10 cellular contexts compared by ENCODE assay signal in genomic region chr11:9568161-9568853, GRCh38. TPM values are rescaled to one million over a fixed set of nuclear protein-coding genes. Genes with fewer than 3 reads are reported as not detected.
DNase-seq lines count a peak whose midpoint lies in the region; ATAC-seq and TF ChIP-seq lines count a peak whose summit lies in the region.
"Had no signal": no experiment of that assay in that cellular context is flagged by ENCODE, and none has a peak within 500 bp of the region (broad histone marks: within the 10 kb centered on the region; RNA-seq: fewer than 3 reads in every experiment).

No MANE protein-coding gene starts in this region.

- peaks cover 6 to 32% (median 21%) of the 10 kb centered on the region in 3 donors for H3K4me1 Mint-ChIP-seq in T-cell

- H3K4me1 ChIP-seq in gastroesophageal sphincter (peaks cover 17 to 66% (median 24%) of the 10 kb centered on the region in 3 donors), sigmoid colon (peaks cover 0 to 59% (median 48%) of the 10 kb centered on the region in 4 donors)

- H3K27ac ChIP-seq in gastroesophageal sphincter (peak overlapping the region; percentile 91 to 99 (median 96)), sigmoid colon (peak overlapping the region; percentile 86 to 99 (median 90))

- peak overlapping the region; percentile 45 to 81 for H3K27ac Mint-ChIP-seq in T-cell

- ATAC-seq in T-cell (replicated peaks in 1 of 4): no peak
- ATAC-seq in gastroesophageal sphincter: no peak
- ATAC-seq in GM18520 (IDR thresholded peaks at IDR 0.05; ENCODE audit: unreplicated experiment): no peak
- ATAC-seq in GM19467 (IDR thresholded peaks at IDR 0.05; ENCODE audit: unreplicated experiment): no peak

- H3K4me3 Mint-ChIP-seq in T-cell: no peak overlapping the region

- H3K4me3 ChIP-seq in gastroesophageal sphincter (no peak overlapping the region), sigmoid colon (no peak overlapping the region)

- intact Hi-C loops in sigmoid colon (cut with DNase I): no loop called here

- H3K27me3 Mint-ChIP-seq in T-cell: no peaks in the 10 kb centered on the region

- 18 to 43% methylated on average over 5 to 8 of the region's 8 CpGs for WGBS in gastroesophageal sphincter (ENCODE audit: low coverage in 1 of 2), 2 donors
- 37 to 66% methylated on average over 8 of the region's 8 CpGs for WGBS in sigmoid colon, 2 donors

- CTCF ChIA-PET in T-cell (lab: Charles Lee): interaction anchor here in 1 of 2 donors (0.6 to 0.8 kb wide), 2 partner anchors 65 to 838 kb away, joined by 4 read pairs; no protein-coding TSS in a partner anchor

- no peak for TF ChIP-seq EP300 in gastroesophageal sphincter (IDR thresholded peaks at IDR 0.05)
- no peak for TF ChIP-seq EP300 in sigmoid colon (IDR thresholded peaks at IDR 0.05)

- DNase-seq in ELR (ENCODE audit: low read depth) (peak; percentile 38), T-cell (no peak), sigmoid colon (no peak), Kasumi-1 (lab: John Stamatoyannopoulos, UW) (no peak)
- no peak for DNase-seq in activated CD4-positive, alpha-beta T cell treated with anti-CD3 and anti-CD28 coated beads, Interleukin-2, amount 50 U/mL, for 48 hours
- DNase-seq: activated naive CD4-positive, alpha-beta T cell treated with anti-CD3 and anti-CD28 coated beads, Interleukin-2, amount 50 U/mL, for 16 hours; DND-41 had no signal

- H3K9me3 Mint-ChIP-seq in T-cell: no peaks in the 10 kb centered on the region

- H3K36me3 ChIP-seq in gastroesophageal sphincter: no peaks in the 10 kb centered on the region
- H3K36me3 ChIP-seq in sigmoid colon: no peaks in the 10 kb centered on the region

- H3K36me3 Mint-ChIP-seq in T-cell: peaks cover 3% of the 10 kb centered on the region

- no peaks in the 10 kb centered on the region for H3K27me3 ChIP-seq in gastroesophageal sphincter
- H3K27me3 ChIP-seq in sigmoid colon: no peaks in the 10 kb centered on the region

- POLR2A ChIA-PET in T-cell (lab: Charles Lee): interaction anchor here in 1 of 2 donors (1.0 kb wide), 1 partner anchor 9 kb away, joined by 3 read pairs; no protein-coding TSS in a partner anchor

- no peak for TF ChIP-seq POLR2A in gastroesophageal sphincter (IDR thresholded peaks at IDR 0.05)
- TF ChIP-seq POLR2A in sigmoid colon (IDR thresholded peaks at IDR 0.05): no peak

- TF ChIP-seq CTCF in gastroesophageal sphincter (IDR thresholded peaks at IDR 0.05): no peak
- no peak for TF ChIP-seq CTCF in sigmoid colon (IDR thresholded peaks at IDR 0.05)

- no peaks in the 10 kb centered on the region for H3K9me3 ChIP-seq in gastroesophageal sphincter
- no peaks in the 10 kb centered on the region for H3K9me3 ChIP-seq in sigmoid colon

RNA-seq across cellular contexts. Expression of gene WEE1, which starts 5.2 kb away (rescaled TPM):
- total RNA-seq in T-cell (10 to 100 TPM in 1 of 5 donors, 1 to 10 TPM in 4; 3.8 to 13.5 (median 6.2) TPM), gastroesophageal sphincter (10 to 100 TPM; 42.5 to 65.3 (median 51.3) TPM), sigmoid colon (10 to 100 TPM; 32.4 to 38.8 (median 35.0) TPM)
- polyA plus RNA-seq in sigmoid colon: 10 to 100 TPM in 2 of 3 donors, 1 to 10 TPM in 1; 8.4 to 11.1 (median 10.0) TPM
